17 cellular contexts compared by ENCODE assay signal in genomic region chr2:171718720-171719119, GRCh38. TPM values are rescaled to one million over a fixed set of nuclear protein-coding genes. Genes with fewer than 3 reads are reported as not detected.
DNase-seq lines count a peak whose midpoint lies in the region; ATAC-seq and TF ChIP-seq lines count a peak whose summit lies in the region.
"Had no signal": no experiment of that assay in that cellular context is flagged by ENCODE, and none has a peak within 500 bp of the region (broad histone marks: within the 10 kb centered on the region; RNA-seq: fewer than 3 reads in every experiment).

No MANE protein-coding gene starts in this region.

- H3K9me2 ChIP-seq in MM.1S (replicated peaks; ENCODE audit: insufficient read depth, low read length): no peaks in the 10 kb centered on the region

- H3F3A ChIP-seq in MM.1S (ENCODE audit: insufficient read depth, low read length): no peaks in the 10 kb centered on the region

- intact Hi-C loops in dorsolateral prefrontal cortex (cut with DNase I): no loop called here

- H4K20me1 ChIP-seq in MM.1S (ENCODE audit: insufficient read depth, low read length): no peaks in the 10 kb centered on the region

- peak overlapping the region; percentile 53 for H3K4me2 ChIP-seq in MM.1S (ENCODE audit: low read depth, low read length)

- ATAC-seq in activated CD4-positive, CD25-positive, alpha-beta regulatory T cell treated with anti-CD3 and anti-CD28 coated beads, Interleukin-2, amount 50 U/mL, for 24 hours: peak; percentile 81 to 97
- peak; percentile 60 for ATAC-seq in GM19463 (IDR thresholded peaks at IDR 0.05; ENCODE audit: unreplicated experiment)
- ATAC-seq in HG02870 (IDR thresholded peaks at IDR 0.05; ENCODE audit: unreplicated experiment): peak; percentile 81
- ATAC-seq: CD8-positive, alpha-beta T cell; effector memory CD8-positive, alpha-beta T cell; foreskin keratinocyte had no signal

- H3K4me1 ChIP-seq in MM.1S (ENCODE audit: low read length): no peaks in the 10 kb centered on the region; the same call in 1 of the 2 replicates
- H3K4me1 ChIP-seq: foreskin keratinocyte, parathyroid adenoma had no signal

- DNase-seq in activated CD4-positive, CD25-positive, alpha-beta regulatory T cell treated with anti-CD3 and anti-CD28 coated beads, Interleukin-2, amount 50 U/mL, for 72 hours: no peak
- DNase-seq in MM.1S (peak; percentile 78), SK-N-DZ (ENCODE audit: low spot score) (no peak), dorsolateral prefrontal cortex (no peak)
- DNase-seq in activated CD4-positive, alpha-beta T cell treated with anti-CD3 and anti-CD28 coated beads for 4 hours: no peak
- DNase-seq: activated CD4-positive, alpha-beta T cell treated with anti-CD3 and anti-CD28 coated beads for 1 hour; activated naive CD4-positive, alpha-beta T cell; CD8-positive, alpha-beta T cell; effector memory CD8-positive, alpha-beta T cell; foreskin keratinocyte; IMR-90; NCI-H510A treated with DMSO at 0.1 percent for 48 hours had no signal

- no peak overlapping the region for H3K9ac ChIP-seq in MM.1S (ENCODE audit: low read length)
- H3K9ac ChIP-seq: parathyroid adenoma had no signal

- no peaks in the 10 kb centered on the region for H3K9me3 ChIP-seq in MM.1S (replicated peaks; ENCODE audit: insufficient read depth, low read length)

- H3K27ac ChIP-seq in MM.1S (ENCODE audit: low read length) (no peak overlapping the region), dorsolateral prefrontal cortex (no peak overlapping the region)
- H3K27ac ChIP-seq: 22Rv1, foreskin keratinocyte, parathyroid adenoma had no signal

- no peak for TF ChIP-seq CTCF in MM.1S (IDR thresholded peaks at IDR 0.05; ENCODE audit: low read length)
- no peak for TF ChIP-seq CTCF in dorsolateral prefrontal cortex (IDR thresholded peaks at IDR 0.05 in 54 of 56, conservative IDR thresholded peaks at IDR 0.05 in 2 of 56; ENCODE audit: low read depth in 1 of 56, partially characterized antibody in 56 of 56)

- H3K79me2 ChIP-seq in MM.1S (ENCODE audit: low read length): no peaks in the 10 kb centered on the region
- H3K79me2 ChIP-seq: parathyroid adenoma had no signal

- H3K4me3 ChIP-seq in MM.1S (ENCODE audit: low read length) (peak overlapping the region; percentile 18; the same call in 1 of the 2 replicates), dorsolateral prefrontal cortex (no peak overlapping the region)

- no peak overlapping the region for H2AFZ ChIP-seq in MM.1S (ENCODE audit: low read length)
- H2AFZ ChIP-seq: parathyroid adenoma had no signal

- H3K27me3 ChIP-seq in MM.1S (replicated peaks; ENCODE audit: insufficient read depth, low read length) (no peaks in the 10 kb centered on the region), dorsolateral prefrontal cortex (no peaks in the 10 kb centered on the region)
- H3K27me3 ChIP-seq: foreskin keratinocyte had no signal

- H3K36me3 ChIP-seq in MM.1S (replicated peaks; ENCODE audit: insufficient read depth, low read length): no peaks in the 10 kb centered on the region

RNA-seq across cellular contexts. Expression of gene DYNC1I2, which starts 31.5 kb away (rescaled TPM):
- polyA plus RNA-seq in SK-N-DZ (2014; cell fraction: cytosol; rRNA removed): 176 and 182 TPM in 2 replicates
- polyA plus RNA-seq in SK-N-DZ (2014; cell fraction: nucleus; rRNA removed): 106 and 109 TPM in 2 replicates
- 100 to 1,000 TPM; 100 to 259 (median 151) TPM for total RNA-seq in dorsolateral prefrontal cortex
